ENCODE assay signal across 13 cellular contexts in genomic region chr18:49071776-49072175, GRCh38.
DNase-seq lines count a peak whose midpoint lies in the region; ATAC-seq and TF ChIP-seq lines count a peak whose summit lies in the region.
"Had no signal": no experiment of that assay in that cellular context is flagged by ENCODE, and none has a peak within 500 bp of the region (broad histone marks: within the 10 kb centered on the region; RNA-seq: fewer than 3 reads in every experiment).

No MANE protein-coding gene starts in this region.

- H3K9ac ChIP-seq in GM23248: peak overlapping the region; percentile 47; the same call in 1 of the 2 replicates

- no peak overlapping the region for H3K27ac ChIP-seq in GM23248

- no peak overlapping the region for H2AFZ ChIP-seq in GM23248

- no peaks in the 10 kb centered on the region for H3K9me3 Mint-ChIP-seq in osteocyte (ENCODE audit: unreplicated experiment)
- H3K9me3 Mint-ChIP-seq in stimulated activated naive B cell treated with anti-CD40 and anti-IgM and Interleukin-4, amounts not matched to agents 10 μg/mL and 1 μg/mL and 100 μg/mL, for 72 hours: no peaks in the 10 kb centered on the region
- H3K9me3 Mint-ChIP-seq: CD8-positive, alpha-beta T cell had no signal

- no peak overlapping the region for H3K4me3 ChIP-seq in GM23248
- H3K4me3 ChIP-seq: HAP-1 had no signal

- no peak overlapping the region for H3K4me3 Mint-ChIP-seq in osteocyte (ENCODE audit: unreplicated experiment)
- H3K4me3 Mint-ChIP-seq in stimulated activated naive B cell treated with anti-CD40 and anti-IgM and Interleukin-4, amounts not matched to agents 10 μg/mL and 1 μg/mL and 100 μg/mL, for 72 hours: no peak overlapping the region
- H3K4me3 Mint-ChIP-seq: CD8-positive, alpha-beta T cell had no signal

- H3K9me3 ChIP-seq in GM23248 (ENCODE audit: low read depth): no peaks in the 10 kb centered on the region
- H3K9me3 ChIP-seq: HAP-1 had no signal

- no peaks in the 10 kb centered on the region for H3K36me3 Mint-ChIP-seq in osteocyte (ENCODE audit: unreplicated experiment)
- H3K36me3 Mint-ChIP-seq in stimulated activated naive B cell treated with anti-CD40 and anti-IgM and Interleukin-4, amounts not matched to agents 10 μg/mL and 1 μg/mL and 100 μg/mL, for 72 hours: peaks cover 9 to 14% of the 10 kb centered on the region in 2 donors

- no peaks in the 10 kb centered on the region for H3K9me2 ChIP-seq in GM23248 (ENCODE audit: insufficient read depth)

- no peaks in the 10 kb centered on the region; the same call in 1 of the 2 replicates for H3F3A ChIP-seq in GM23248 (ENCODE audit: insufficient read depth)

- in situ Hi-C loops in GM23248 (cut with MboI): loop anchor here (25.0 kb wide), 1 partner anchor 384 kb away; no protein-coding TSS in a partner anchor

- WGBS in GM23248 (ENCODE audit: low coverage in 1 of 2, low lambda C conversion rate in 2 of 2, missing lambda C conversion rate in 2 of 2), 2 experiments: 87 to 94% methylated on average over 4 of the region's 4 CpGs

- H3K36me3 ChIP-seq in GM23248 (ENCODE audit: low read depth): no peaks in the 10 kb centered on the region
- H3K36me3 ChIP-seq: HAP-1 had no signal

- TF ChIP-seq CTCF in osteocyte (IDR thresholded peaks at IDR 0.05): no peak

- H3K4me1 ChIP-seq in GM23248 (ENCODE audit: insufficient read depth): peaks cover 11% of the 10 kb centered on the region

- DNase-seq in AG08395 (ENCODE audit: low spot score) (peak; percentile 35), GM23248 (no peak), fibroblast of gingiva (ENCODE audit: low read depth) (peak; percentile 39), osteocyte (ENCODE audit: extremely low spot score, unreplicated experiment) (no peak)
- no peak for DNase-seq in stimulated activated naive B cell treated with anti-CD40 and anti-IgM and Interleukin-4, amounts not matched to agents 10 μg/mL and 1 μg/mL and 100 μg/mL, for 72 hours
- DNase-seq in activated CD4-positive, alpha-beta T cell treated with anti-CD3 and anti-CD28 coated beads for 1 hour: no peak
- DNase-seq: CD8-positive, alpha-beta T cell; NCI-H1417; NCI-H187 treated with DMSO at 0.1 percent for 48 hours; NCI-H748 treated with DMSO at 0.1 percent for 48 hours; SIG-M5 had no signal

- H3K4me2 ChIP-seq in GM23248 (ENCODE audit: unreplicated experiment): no peak overlapping the region

- H4K20me1 ChIP-seq in GM23248 (ENCODE audit: insufficient read depth): no peaks in the 10 kb centered on the region

- H3K4me1 Mint-ChIP-seq in osteocyte (ENCODE audit: unreplicated experiment): peaks cover 25% of the 10 kb centered on the region
- H3K4me1 Mint-ChIP-seq in stimulated activated naive B cell treated with anti-CD40 and anti-IgM and Interleukin-4, amounts not matched to agents 10 μg/mL and 1 μg/mL and 100 μg/mL, for 72 hours: no peaks in the 10 kb centered on the region

- ATAC-seq in HG02642 (IDR thresholded peaks at IDR 0.05; ENCODE audit: poor library complexity, unreplicated experiment): no peak
- ATAC-seq in stimulated activated naive B cell treated with anti-CD40 and anti-IgM and Interleukin-4, amounts not matched to agents 10 μg/mL and 1 μg/mL and 100 μg/mL, for 72 hours (replicated peaks): no peak
- ATAC-seq: CD8-positive, alpha-beta T cell had no signal

- peak overlapping the region; percentile 70 for H3K27ac Mint-ChIP-seq in osteocyte (ENCODE audit: unreplicated experiment)
- H3K27ac Mint-ChIP-seq in stimulated activated naive B cell treated with anti-CD40 and anti-IgM and Interleukin-4, amounts not matched to agents 10 μg/mL and 1 μg/mL and 100 μg/mL, for 72 hours: no peak overlapping the region
- H3K27ac Mint-ChIP-seq: CD8-positive, alpha-beta T cell had no signal

- H3K27me3 ChIP-seq in GM23248 (replicated peaks; ENCODE audit: insufficient read depth): no peaks in the 10 kb centered on the region

- no peaks in the 10 kb centered on the region for H3K79me2 ChIP-seq in GM23248 (ENCODE audit: insufficient read depth)

- no peaks in the 10 kb centered on the region for H3K27me3 Mint-ChIP-seq in osteocyte (ENCODE audit: unreplicated experiment)
- no peaks in the 10 kb centered on the region for H3K27me3 Mint-ChIP-seq in stimulated activated naive B cell treated with anti-CD40 and anti-IgM and Interleukin-4, amounts not matched to agents 10 μg/mL and 1 μg/mL and 100 μg/mL, for 72 hours

Comparison
In these comparisons a context has a peak if more than half of its experiments do, and no peak if none do; other contexts are left out.
1. DNase-seq: peak in AG08395 (single experiment) and fibroblast of gingiva (single experiment); none in GM23248 (single experiment), osteocyte (single experiment), stimulated activated naive B cell treated with anti-CD40 and anti-IgM and Interleukin-4, amounts not matched to agents 10 μg/mL and 1 μg/mL and 100 μg/mL, for 72 hours (single experiment) and activated CD4-positive, alpha-beta T cell treated with anti-CD3 and anti-CD28 coated beads for 1 hour (single experiment).